In genomic region chr3:98073486-98073885, GRCh38 we compare ENCODE assay signal across 39 cellular contexts. TPM values are rescaled to one million over a fixed set of nuclear protein-coding genes. Genes with fewer than 3 reads are reported as not detected.
"Had no signal": no experiment of that assay in that cellular context is flagged by ENCODE, and none has a peak within 500 bp of the region (broad histone marks: within the 10 kb centered on the region; RNA-seq: fewer than 3 reads in every experiment).

No MANE protein-coding gene starts in this region.

- DNase-seq: activated effector memory CD4-positive, alpha-beta T cell treated with anti-CD3 and anti-CD28 coated beads, Interleukin-2, amount 50 U/mL, for 16 hours; activated effector memory CD4-positive, alpha-beta T cell treated with Interleukin-2 at 50 U/mL for 16 hours; activated gamma-delta T cell; activated gamma-delta T cell treated with Interleukin-2 at 50 U/mL for 16 hours; activated naive CD4-positive, alpha-beta T cell; activated naive CD4-positive, alpha-beta T cell treated with anti-CD3 and anti-CD28 coated beads for 36 hours; activated naive CD4-positive, alpha-beta T cell treated with anti-CD3 and anti-CD28 coated beads, Interleukin-2, amount 10 ng/mL, durations not matched to agents 7 days and 5 days; activated naive CD4-positive, alpha-beta T cell treated with anti-CD3 and anti-CD28 coated beads, Interleukin-2, amount 50 U/mL, for 16 hours; activated naive CD4-positive, alpha-beta T cell treated with Interleukin-2 at 50 U/mL for 16 hours; activated naive CD8-positive, alpha-beta T cell treated with anti-CD3 and anti-CD28 coated beads for 36 hours; activated naive CD8-positive, alpha-beta T cell treated with anti-CD3 and anti-CD28 coated beads, Interleukin-2, amount 10 ng/mL, durations not matched to agents 7 days and 5 days; activated naive CD8-positive, alpha-beta T cell treated with anti-CD3 and anti-CD28 coated beads, Interleukin-2, amount 50 U/mL, for 24 hours; activated T-cell treated with anti-CD3 and anti-CD28 coated beads, Interleukin-2, amount 50 U/mL, for 24 hours; activated T-cell treated with anti-CD3 and anti-CD28 coated beads, Interleukin-2, amount 50 U/mL, for 4 hours; activated T-cell treated with anti-CD3 and anti-CD28 coated beads, Interleukin-2, amount 50 U/mL, for 48 hours; activated T-cell treated with anti-CD3 and anti-CD28 coated beads, Interleukin-2, amount 50 U/mL, for 72 hours; adrenal gland; amniotic stem cell; amygdala; anterior cingulate cortex; aorta; body of pancreas; brain microvascular endothelial cell; caudate nucleus; central memory CD4-positive, alpha-beta T cell; cerebellar nuclear complex had no signal

- ATAC-seq: activated naive CD4-positive, alpha-beta T cell treated with anti-CD3 and anti-CD28 coated beads, Interleukin-2, amount 50 U/mL, for 72 hours; activated naive CD8-positive, alpha-beta T cell treated with anti-CD3 and anti-CD28 coated beads, Interleukin-2, amount 50 U/mL, for 24 hours; activated T-cell treated with anti-CD3 and anti-CD28 coated beads, Interleukin-2, amount 50 U/mL, for 4 hours; activated T-cell treated with anti-CD3 and anti-CD28 coated beads, Interleukin-2, amount 50 U/mL, for 72 hours; activated T-helper 17 cell treated with anti-CD3 and anti-CD28 coated beads, Interleukin-2, amount 50 U/mL, for 72 hours; body of pancreas had no signal

- FAIRE-seq: astrocyte, bronchial epithelial cell had no signal

- H3K27ac ChIP-seq: adrenal gland, ascending aorta, body of pancreas, brain microvascular endothelial cell, breast epithelium, cardiac muscle cell had no signal

- H3K36me3 ChIP-seq: adrenal gland, ascending aorta, brain microvascular endothelial cell, breast epithelium, cardiac muscle cell had no signal

- H3K4me1 ChIP-seq: adrenal gland, ascending aorta, body of pancreas, breast epithelium had no signal

- H3K27me3 ChIP-seq: adrenal gland, ascending aorta, body of pancreas, brain microvascular endothelial cell, breast epithelium, cardiac muscle cell had no signal

- H3K9me3 ChIP-seq: adrenal gland, ascending aorta, body of pancreas, breast epithelium had no signal

- H3K4me3 ChIP-seq: adrenal gland, ascending aorta, body of pancreas, breast epithelium, cardiac muscle cell had no signal

RNA-seq across cellular contexts. Expression of gene OR5AC2, which starts 13.5 kb away (rescaled TPM):
- total RNA-seq: activated naive CD4-positive, alpha-beta T cell treated with anti-CD3 and anti-CD28 coated beads for 36 hours; activated naive CD4-positive, alpha-beta T cell treated with anti-CD3 and anti-CD28 coated beads, Interleukin-2, amount 50 U/mL, for 72 hours; activated naive CD8-positive, alpha-beta T cell treated with anti-CD3 and anti-CD28 coated beads for 36 hours; activated naive CD8-positive, alpha-beta T cell treated with anti-CD3 and anti-CD28 coated beads, Interleukin-2, amount 10 ng/mL, durations not matched to agents 7 days and 5 days; activated T-cell treated with anti-CD3 and anti-CD28 coated beads, Interleukin-2, amount 50 U/mL, for 4 hours; activated T-cell treated with anti-CD3 and anti-CD28 coated beads, Interleukin-2, amount 50 U/mL, for 72 hours; activated T-helper 1 cell treated with anti-CD3 and anti-CD28 coated beads, Interleukin-12 subunit alpha, Interleukin-12 subunit beta, Interleukin-2, Interleukin-4 antibody, amounts not matched to agents 30 ng/mL and 10 ng/mL and 1 ng/mL, durations not matched to agents 14 hours and 24 hours and 36 hours; activated T-helper 17 cell treated with anti-CD3 and anti-CD28 coated beads, Interleukin-2, amount 50 U/mL, for 72 hours; activated T-helper 2 cell treated with anti-CD3 and anti-CD28 coated beads, Interferon-gamma antibody, Interleukin-2, Interleukin-4, amounts not matched to agents 10 μg/mL and 5 μg/mL and 100 μg/mL, durations not matched to agents 14 hours and 24 hours and 36 hours; adrenal gland; aorta; ascending aorta; astrocyte; body of pancreas; breast epithelium; bronchial epithelial cell; cardiac muscle cell; cardiac septum; cerebellum; chondrocyte had no signal
- polyA plus RNA-seq: adipose tissue, adrenal gland, aorta, cardiac muscle cell had no signal

RNA-seq across cellular contexts. Expression of gene GABRR3, which starts 38.4 kb away (rescaled TPM):
- total RNA-seq: activated naive CD4-positive, alpha-beta T cell treated with anti-CD3 and anti-CD28 coated beads for 36 hours; activated naive CD4-positive, alpha-beta T cell treated with anti-CD3 and anti-CD28 coated beads, Interleukin-2, amount 50 U/mL, for 72 hours; activated naive CD8-positive, alpha-beta T cell treated with anti-CD3 and anti-CD28 coated beads for 36 hours; activated naive CD8-positive, alpha-beta T cell treated with anti-CD3 and anti-CD28 coated beads, Interleukin-2, amount 10 ng/mL, durations not matched to agents 7 days and 5 days; activated T-cell treated with anti-CD3 and anti-CD28 coated beads, Interleukin-2, amount 50 U/mL, for 4 hours; activated T-cell treated with anti-CD3 and anti-CD28 coated beads, Interleukin-2, amount 50 U/mL, for 72 hours; activated T-helper 1 cell treated with anti-CD3 and anti-CD28 coated beads, Interleukin-12 subunit alpha, Interleukin-12 subunit beta, Interleukin-2, Interleukin-4 antibody, amounts not matched to agents 30 ng/mL and 10 ng/mL and 1 ng/mL, durations not matched to agents 14 hours and 24 hours and 36 hours; activated T-helper 17 cell treated with anti-CD3 and anti-CD28 coated beads, Interleukin-2, amount 50 U/mL, for 72 hours; activated T-helper 2 cell treated with anti-CD3 and anti-CD28 coated beads, Interferon-gamma antibody, Interleukin-2, Interleukin-4, amounts not matched to agents 10 μg/mL and 5 μg/mL and 100 μg/mL, durations not matched to agents 14 hours and 24 hours and 36 hours; aorta; ascending aorta; astrocyte; body of pancreas; breast epithelium; bronchial epithelial cell; cardiac muscle cell; cardiac septum; cerebellum; chondrocyte had no signal
- polyA plus RNA-seq: adipose tissue, adrenal gland, aorta, cardiac muscle cell had no signal

RNA-seq across cellular contexts. Expression of gene OR5H1, which starts 57.0 kb away (rescaled TPM):
- total RNA-seq: activated naive CD4-positive, alpha-beta T cell treated with anti-CD3 and anti-CD28 coated beads for 36 hours; activated naive CD4-positive, alpha-beta T cell treated with anti-CD3 and anti-CD28 coated beads, Interleukin-2, amount 50 U/mL, for 72 hours; activated naive CD8-positive, alpha-beta T cell treated with anti-CD3 and anti-CD28 coated beads for 36 hours; activated naive CD8-positive, alpha-beta T cell treated with anti-CD3 and anti-CD28 coated beads, Interleukin-2, amount 10 ng/mL, durations not matched to agents 7 days and 5 days; activated T-cell treated with anti-CD3 and anti-CD28 coated beads, Interleukin-2, amount 50 U/mL, for 4 hours; activated T-cell treated with anti-CD3 and anti-CD28 coated beads, Interleukin-2, amount 50 U/mL, for 72 hours; activated T-helper 1 cell treated with anti-CD3 and anti-CD28 coated beads, Interleukin-12 subunit alpha, Interleukin-12 subunit beta, Interleukin-2, Interleukin-4 antibody, amounts not matched to agents 30 ng/mL and 10 ng/mL and 1 ng/mL, durations not matched to agents 14 hours and 24 hours and 36 hours; activated T-helper 17 cell treated with anti-CD3 and anti-CD28 coated beads, Interleukin-2, amount 50 U/mL, for 72 hours; activated T-helper 2 cell treated with anti-CD3 and anti-CD28 coated beads, Interferon-gamma antibody, Interleukin-2, Interleukin-4, amounts not matched to agents 10 μg/mL and 5 μg/mL and 100 μg/mL, durations not matched to agents 14 hours and 24 hours and 36 hours; adrenal gland; aorta; ascending aorta; astrocyte; body of pancreas; breast epithelium; bronchial epithelial cell; cardiac muscle cell; cardiac septum; cerebellum; chondrocyte had no signal
- polyA plus RNA-seq: adipose tissue, adrenal gland, aorta, cardiac muscle cell had no signal
